In the genomic region with DNA sequence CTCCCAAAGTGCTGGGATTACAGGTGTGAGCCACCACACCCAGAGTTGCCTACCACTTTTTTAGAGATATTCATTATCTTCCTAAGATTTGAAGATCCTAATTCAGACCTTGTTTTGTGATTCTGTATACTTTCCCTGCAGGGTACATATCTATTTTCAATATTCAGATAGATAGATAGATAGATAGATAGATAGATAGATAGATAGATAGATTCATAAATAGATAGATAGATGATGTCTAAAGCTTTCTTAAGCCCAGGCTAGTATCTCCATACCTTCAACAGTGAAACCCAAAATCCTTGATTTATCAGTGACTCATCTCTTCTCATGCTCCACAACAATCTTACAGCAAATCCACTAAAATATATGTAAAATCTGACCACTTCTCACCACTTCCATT, we compare ENCODE assay signal across 28 cellular contexts.
"Had no signal": no experiment of that assay in that cellular context is flagged by ENCODE, and none has a peak within 500 bp of the region (broad histone marks: within the 10 kb centered on the region; RNA-seq: fewer than 3 reads in every experiment).

No MANE protein-coding gene starts in this region.

- H3K36me3 ChIP-seq: colonic mucosa, esophagus muscularis mucosa, esophagus squamous epithelium, gastrocnemius medialis, gastroesophageal sphincter, heart left ventricle, heart right ventricle had no signal

- DNase-seq: colonic mucosa; cortex of kidney; dermis blood vessel endothelial cell; dorsolateral prefrontal cortex; effector CD4-positive, alpha-beta T cell; effector CD8-positive, alpha-beta T cell; effector memory CD4-positive, alpha-beta T cell; effector memory CD8-positive, alpha-beta T cell; endodermal cell; erythroblast; esophagus squamous epithelium; foreskin fibroblast; foreskin keratinocyte; foreskin melanocyte; gastrocnemius medialis; glutamatergic neuron; head of caudate nucleus; heart left ventricle; heart right ventricle had no signal

- ATAC-seq: effector memory CD8-positive, alpha-beta T cell; esophagus mucosa; foreskin keratinocyte; gastrocnemius medialis; gastroesophageal sphincter; heart left ventricle; heart right ventricle had no signal

- H3K4me3 ChIP-seq: colonic mucosa, coronary artery, dorsolateral prefrontal cortex, esophagus muscularis mucosa, esophagus squamous epithelium, gastrocnemius medialis, gastroesophageal sphincter, heart left ventricle, heart right ventricle had no signal

- H3K27me3 Mint-ChIP-seq: dendritic cell treated with granulocyte-macrophage colony-stimulating factor and Interleukin-4, amounts not matched to agents 40 ng/mL and 50 ng/mL, for 4 days had no signal

- H3K4me1 ChIP-seq: colonic mucosa, esophagus muscularis mucosa, esophagus squamous epithelium, foreskin keratinocyte, gastrocnemius medialis, gastroesophageal sphincter, heart left ventricle, heart right ventricle had no signal

- H3K4me3 Mint-ChIP-seq: dendritic cell treated with granulocyte-macrophage colony-stimulating factor and Interleukin-4, amounts not matched to agents 40 ng/mL and 50 ng/mL, for 4 days; effector memory CD8-positive, alpha-beta T cell; endodermal cell had no signal

- H3K9me3 Mint-ChIP-seq: effector memory CD8-positive, alpha-beta T cell had no signal

- H3K27me3 ChIP-seq: colonic mucosa, dorsolateral prefrontal cortex, esophagus muscularis mucosa, esophagus squamous epithelium, foreskin keratinocyte, gastrocnemius medialis, gastroesophageal sphincter had no signal

- H3K27ac ChIP-seq: colonic mucosa, coronary artery, dorsolateral prefrontal cortex, epithelial cell of prostate, esophagus muscularis mucosa, esophagus squamous epithelium, foreskin keratinocyte, gastrocnemius medialis, gastroesophageal sphincter, heart left ventricle, heart right ventricle had no signal

- FAIRE-seq: colon, endometrium, endothelial cell of umbilical vein had no signal

- H3K9me3 ChIP-seq: colonic mucosa, esophagus squamous epithelium, gastrocnemius medialis had no signal

- H3K27ac Mint-ChIP-seq: dendritic cell treated with granulocyte-macrophage colony-stimulating factor and Interleukin-4, amounts not matched to agents 40 ng/mL and 50 ng/mL, for 4 days; effector memory CD8-positive, alpha-beta T cell; endodermal cell had no signal
